In the genomic region with DNA sequence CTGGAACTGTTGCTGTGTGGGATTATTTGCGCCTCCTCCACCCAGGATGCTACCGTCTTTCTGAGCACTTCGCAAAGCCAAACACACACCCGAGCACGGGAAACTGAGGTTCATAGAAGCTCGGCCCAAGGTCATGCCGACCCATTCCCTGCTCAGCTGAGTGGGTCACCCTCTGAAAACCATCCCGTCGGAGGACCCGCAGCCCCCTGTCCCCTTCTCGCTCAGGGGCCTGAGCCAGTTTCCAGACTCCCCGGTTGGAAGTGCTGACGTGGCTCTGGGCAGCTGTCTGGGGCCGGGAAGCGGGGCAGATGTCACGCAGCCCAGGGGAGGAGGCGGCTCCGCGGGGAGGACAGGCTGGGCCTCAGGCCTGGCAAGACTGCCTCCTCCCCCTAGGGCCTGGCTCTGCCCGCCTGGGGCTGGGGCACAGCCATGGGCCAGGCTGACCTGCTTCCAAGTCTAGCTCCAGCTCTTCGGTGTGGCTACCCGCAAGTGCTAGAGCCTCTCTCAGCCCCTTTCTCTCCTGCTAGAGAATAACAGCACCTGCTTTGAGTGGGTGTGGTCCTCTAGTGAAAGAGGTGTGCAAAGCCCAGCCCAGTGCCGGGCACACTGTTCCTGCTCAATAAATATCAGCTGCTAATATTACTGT, we compare ENCODE assay signal across 8 cellular contexts. TPM values are rescaled to one million over a fixed set of nuclear protein-coding genes. Genes with fewer than 3 reads are reported as not detected.
DNase-seq lines count a peak whose midpoint lies in the region; ATAC-seq, FAIRE-seq and TF ChIP-seq lines count a peak whose summit lies in the region.

No MANE protein-coding gene starts in this region.

- FAIRE-seq in kidney (lab: Jason Lieb, UNC) (no peak), small intestine (lab: Jason Lieb, UNC) (no peak)

- H3K4me3 ChIP-seq in kidney (ENCODE audit: low read length in 2 of 2) = peak overlapping the region; percentile 41 to 53
- H3K4me3 ChIP-seq in small intestine (ENCODE audit: low read depth in 1 of 2, low read length in 2 of 2) = peak overlapping the region in 1 of 2 donors; percentile 52

- peaks cover 38% of the 10 kb centered on the region for H3K4me1 Mint-ChIP-seq in activated T-helper 1 cell treated with anti-CD3 and anti-CD28 coated beads, Interleukin-12 subunit alpha, Interleukin-12 subunit beta, Interleukin-2, Interleukin-4 antibody, amounts not matched to agents 30 ng/mL and 10 ng/mL and 1 ng/mL, durations not matched to agents 14 hours and 24 hours and 36 hours (ENCODE audit: low read depth)

- 5 to 19% (median 10%) methylated on average over 20 to 23 of the region's 23 CpGs for WGBS in small intestine, 3 donors

- H3K27ac ChIP-seq in kidney (ENCODE audit: low read depth in 2 of 2, low read length in 2 of 2) = peak overlapping the region; percentile 94 to 95
- peak overlapping the region; percentile 1 to 91 for H3K27ac ChIP-seq in small intestine (ENCODE audit: low read depth in 1 of 2, low read length in 1 of 2)

- no peak overlapping the region for H3K27ac Mint-ChIP-seq in activated T-helper 1 cell treated with anti-CD3 and anti-CD28 coated beads, Interleukin-12 subunit alpha, Interleukin-12 subunit beta, Interleukin-2, Interleukin-4 antibody, amounts not matched to agents 30 ng/mL and 10 ng/mL and 1 ng/mL, durations not matched to agents 14 hours and 24 hours and 36 hours

- H3K27me3 ChIP-seq in small intestine (ENCODE audit: control insufficient read depth in 2 of 2, insufficient read depth in 2 of 2, low read length in 2 of 2) = no peaks in the 10 kb centered on the region

- H3K9ac ChIP-seq in kidney (ENCODE audit: low read length in 2 of 2) = peak overlapping the region in 1 of 2 donors; percentile 72

- no peak overlapping the region for H3K4me3 Mint-ChIP-seq in activated T-helper 1 cell treated with anti-CD3 and anti-CD28 coated beads, Interleukin-12 subunit alpha, Interleukin-12 subunit beta, Interleukin-2, Interleukin-4 antibody, amounts not matched to agents 30 ng/mL and 10 ng/mL and 1 ng/mL, durations not matched to agents 14 hours and 24 hours and 36 hours

- ATAC-seq in GM21576 (IDR thresholded peaks at IDR 0.05; ENCODE audit: unreplicated experiment) (peak; percentile 22), GM21367 (IDR thresholded peaks at IDR 0.05; ENCODE audit: unreplicated experiment) (no peak)

- H3K9me3 ChIP-seq in kidney (ENCODE audit: control insufficient read depth in 1 of 2, low read length in 2 of 2) (no peaks in the 10 kb centered on the region), small intestine (ENCODE audit: control insufficient read depth, low read depth) (no peaks in the 10 kb centered on the region)

- peaks cover 55 to 69% of the 10 kb centered on the region in 2 donors for H3K4me1 ChIP-seq in kidney (ENCODE audit: control insufficient read depth in 1 of 2, insufficient read depth in 1 of 2, low read depth in 1 of 2, low read length in 2 of 2)
- H3K4me1 ChIP-seq in small intestine (ENCODE audit: control insufficient read depth in 2 of 2, insufficient read depth in 1 of 2, low read depth in 1 of 2, low read length in 1 of 2) = peaks cover 3 to 15% of the 10 kb centered on the region in 2 donors

- H3K36me3 ChIP-seq in kidney (ENCODE audit: control insufficient read depth in 1 of 2, insufficient read depth in 2 of 2, low read length in 2 of 2) (no peaks in the 10 kb centered on the region), small intestine (ENCODE audit: control insufficient read depth in 2 of 2, insufficient read depth in 2 of 2, low read length in 2 of 2) (no peaks in the 10 kb centered on the region)

- TF ChIP-seq CTCF in kidney (IDR thresholded peaks at IDR 0.05; ENCODE audit: borderline replicate concordance, extremely low read depth, insufficient read depth) = no peak

- peaks cover 9% of the 10 kb centered on the region for H3K36me3 Mint-ChIP-seq in activated T-helper 1 cell treated with anti-CD3 and anti-CD28 coated beads, Interleukin-12 subunit alpha, Interleukin-12 subunit beta, Interleukin-2, Interleukin-4 antibody, amounts not matched to agents 30 ng/mL and 10 ng/mL and 1 ng/mL, durations not matched to agents 14 hours and 24 hours and 36 hours (ENCODE audit: low read depth)

- peak; percentile 72 for DNase-seq in DMS 273 treated with DMSO at 0.1 percent for 48 hours (lab: John Stamatoyannopoulos, UW)
- DNase-seq in NCI-H510A (lab: John Stamatoyannopoulos, UW) = peak; percentile 74
- peak; percentile 76 for DNase-seq in cerebellum (ENCODE audit: low spot score)
- peak; percentile 96 for DNase-seq in kidney
- DNase-seq in small intestine = peak; percentile 81
- DNase-seq in activated T-helper 1 cell treated with anti-CD3 and anti-CD28 coated beads, Interleukin-12 subunit alpha, Interleukin-12 subunit beta, Interleukin-2, Interleukin-4 antibody, amounts not matched to agents 30 ng/mL and 10 ng/mL and 1 ng/mL, durations not matched to agents 14 hours and 24 hours and 36 hours (ENCODE audit: low spot score) = no peak

- no peaks in the 10 kb centered on the region for H3K9me3 Mint-ChIP-seq in activated T-helper 1 cell treated with anti-CD3 and anti-CD28 coated beads, Interleukin-12 subunit alpha, Interleukin-12 subunit beta, Interleukin-2, Interleukin-4 antibody, amounts not matched to agents 30 ng/mL and 10 ng/mL and 1 ng/mL, durations not matched to agents 14 hours and 24 hours and 36 hours

- intact Hi-C loops in kidney (cut with DNase I) = no loop called here
- intact Hi-C loops in activated T-helper 1 cell treated with anti-CD3 and anti-CD28 coated beads, Interleukin-12 subunit alpha, Interleukin-12 subunit beta, Interleukin-2, Interleukin-4 antibody, amounts not matched to agents 30 ng/mL and 10 ng/mL and 1 ng/mL, durations not matched to agents 14 hours and 24 hours and 36 hours (cut with micrococcal nuclease) = no loop called here

- no peaks in the 10 kb centered on the region for H3K27me3 Mint-ChIP-seq in activated T-helper 1 cell treated with anti-CD3 and anti-CD28 coated beads, Interleukin-12 subunit alpha, Interleukin-12 subunit beta, Interleukin-2, Interleukin-4 antibody, amounts not matched to agents 30 ng/mL and 10 ng/mL and 1 ng/mL, durations not matched to agents 14 hours and 24 hours and 36 hours (ENCODE audit: insufficient read depth)

RNA-seq across cellular contexts. Expression of gene CXXC5, which starts 9.9 kb away (rescaled TPM):
- total RNA-seq in cerebellum = 76.6 TPM
- 122 TPM for total RNA-seq in kidney
- polyA plus RNA-seq in kidney (ENCODE audit: insufficient read depth, low read depth, low replicate concordance) = 116 TPM
- 10 to 100 TPM in 2 of 3 donors, 1 to 10 TPM in 1; 3.8 to 21.9 (median 14.6) TPM for polyA plus RNA-seq in small intestine
- total RNA-seq in activated T-helper 1 cell treated with anti-CD3 and anti-CD28 coated beads, Interleukin-12 subunit alpha, Interleukin-12 subunit beta, Interleukin-2, Interleukin-4 antibody, amounts not matched to agents 30 ng/mL and 10 ng/mL and 1 ng/mL, durations not matched to agents 14 hours and 24 hours and 36 hours = 0.88 and 1.7 TPM in 2 replicates

Comparison
In these comparisons a context has a peak if more than half of its experiments do, and no peak if none do; other contexts are left out.
1. RNA of gene CXXC5, which starts 9.9 kb away (total RNA-seq): 122 TPM in kidney (single experiment) and 76.6 TPM in cerebellum (single experiment); 0.88 to 1.7 TPM in activated T-helper 1 cell treated with anti-CD3 and anti-CD28 coated beads, Interleukin-12 subunit alpha, Interleukin-12 subunit beta, Interleukin-2, Interleukin-4 antibody, amounts not matched to agents 30 ng/mL and 10 ng/mL and 1 ng/mL, durations not matched to agents 14 hours and 24 hours and 36 hours; every median in the first group is over 10 times any median in the second.